Comparison of ENCODE assay signal across 34 cellular contexts in genomic region chr9:91744114-91744513, GRCh38.
"Had no signal": no experiment of that assay in that cellular context is flagged by ENCODE, and none has a peak within 500 bp of the region (broad histone marks: within the 10 kb centered on the region; RNA-seq: fewer than 3 reads in every experiment).

No MANE protein-coding gene starts in this region.

- H3K36me3 ChIP-seq: MG63 had no signal

- H3K9me3 ChIP-seq: MG63 had no signal

- DNase-seq: Karpas-422, Kasumi-1, MG63, MM.1S, MV-4-11, NCI-H1048, NCI-H1092, NCI-H1092 treated with DMSO at 0.1 percent for 48 hours, NCI-H1105, NCI-H1105 treated with DMSO at 0.1 percent for 48 hours, NCI-H1417, NCI-H1417 treated with DMSO at 0.1 percent for 48 hours, NCI-H1436, NCI-H1436 treated with DMSO at 0.1 percent for 48 hours, NCI-H146, NCI-H1694, NCI-H1694 treated with DMSO at 0.1 percent for 48 hours, NCI-H187, NCI-H187 treated with DMSO at 0.1 percent for 48 hours, NCI-H1930, NCI-H2029, NCI-H2029 treated with DMSO at 0.1 percent for 48 hours, NCI-H2081, NCI-H2081 treated with DMSO at 0.1 percent for 48 hours, NCI-H2107, NCI-H2171, NCI-H2171 treated with DMSO at 0.1 percent for 48 hours, NCI-H2227 treated with DMSO at 0.1 percent for 48 hours, NCI-H226, NCI-H345, NCI-H446, NCI-H446 treated with DMSO at 0.1 percent for 48 hours, NCI-H510A, NCI-H510A treated with DMSO at 0.1 percent for 48 hours had no signal

- H3K27me3 ChIP-seq: MG63 had no signal

- H3K4me3 ChIP-seq: MG63 had no signal
